27 cellular contexts compared by ENCODE assay signal in the genomic region with DNA sequence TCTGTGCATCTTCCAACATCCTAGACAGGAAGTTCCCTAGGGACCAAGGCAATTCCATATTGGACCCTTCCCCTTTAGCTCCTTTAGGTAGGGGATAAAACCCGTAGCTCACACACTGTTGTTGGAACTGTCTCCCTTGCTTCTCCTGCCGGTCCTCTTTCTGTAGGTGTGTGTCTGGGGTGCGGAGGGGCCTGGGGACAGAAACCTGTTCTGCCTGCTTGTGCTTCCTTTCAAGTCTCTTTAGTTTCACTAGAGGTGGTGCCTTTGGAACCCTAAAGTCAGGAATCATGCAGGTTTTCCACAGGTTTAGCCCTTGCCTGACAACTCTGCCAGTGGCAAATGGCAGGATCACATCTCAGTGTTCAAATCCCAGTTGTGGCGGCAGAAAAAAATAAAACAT.
DNase-seq lines count a peak whose midpoint lies in the region; ATAC-seq and TF ChIP-seq lines count a peak whose summit lies in the region.
"Had no signal": no experiment of that assay in that cellular context is flagged by ENCODE, and none has a peak within 500 bp of the region (broad histone marks: within the 10 kb centered on the region; RNA-seq: fewer than 3 reads in every experiment).

No MANE protein-coding gene starts in this region.

- no peak overlapping the region for H3K23ac ChIP-seq in mesenchymal stem cell (ENCODE audit: low read length in 2 of 2)

- no peak overlapping the region for H2BK12ac ChIP-seq in mesenchymal stem cell (ENCODE audit: low read length in 2 of 2)

- ATAC-seq in activated CD4-positive, alpha-beta T cell treated with anti-CD3 and anti-CD28 coated beads for 36 hours: no peak
- ATAC-seq in esophagus mucosa: peak; percentile 79
- ATAC-seq in GM18868 (IDR thresholded peaks at IDR 0.05; ENCODE audit: unreplicated experiment): no peak

- peaks cover 7% of the 10 kb centered on the region for H3K9me3 Mint-ChIP-seq in activated CD4-positive, alpha-beta T cell treated with anti-CD3 and anti-CD28 coated beads for 36 hours (ENCODE audit: low read depth)
- H3K9me3 Mint-ChIP-seq in activated CD4-positive, alpha-beta T cell treated with anti-CD3 and anti-CD28 coated beads, Interleukin-2, amount 10 ng/mL, durations not matched to agents 24 days and 14 days: peaks cover 14% of the 10 kb centered on the region
- H3K9me3 Mint-ChIP-seq: CD4-positive, alpha-beta T cell had no signal

- H3K4ac ChIP-seq in mesenchymal stem cell (ENCODE audit: low read depth in 1 of 2, low read length in 2 of 2): no peak overlapping the region

- H3K18ac ChIP-seq in mesenchymal stem cell (ENCODE audit: low read depth in 1 of 2, low read length in 2 of 2): no peak overlapping the region

- no peaks in the 10 kb centered on the region for H3K27me3 Mint-ChIP-seq in activated CD4-positive, alpha-beta T cell treated with anti-CD3 and anti-CD28 coated beads for 36 hours
- H3K27me3 Mint-ChIP-seq in activated CD4-positive, alpha-beta T cell treated with anti-CD3 and anti-CD28 coated beads, Interleukin-2, amount 10 ng/mL, durations not matched to agents 24 days and 14 days: no peaks in the 10 kb centered on the region
- H3K27me3 Mint-ChIP-seq: CD4-positive, alpha-beta T cell had no signal

- no peaks in the 10 kb centered on the region for H3K79me1 ChIP-seq in mesenchymal stem cell (replicated peaks; ENCODE audit: low read length, poor library complexity, severe bottlenecking)

- no peak for DNase-seq in activated CD4-positive, alpha-beta T cell treated with anti-CD3 and anti-CD28 coated beads for 36 hours
- DNase-seq in activated CD4-positive, alpha-beta T cell treated with anti-CD3 and anti-CD28 coated beads, Interleukin-2, amount 10 ng/mL, durations not matched to agents 24 days and 14 days: no peak
- DNase-seq in NCI-H69 (lab: John Stamatoyannopoulos, UW) (peak; percentile 40), smooth muscle cell (lab: John Stamatoyannopoulos, UW; ENCODE audit: unreplicated experiment) (no peak), mesenchymal stem cell (no peak), NCI-H146 treated with DMSO at 0.1 percent for 48 hours (lab: John Stamatoyannopoulos, UW; ENCODE audit: unreplicated experiment) (no peak)
- DNase-seq: ACHN; CD4-positive, alpha-beta T cell; COR-L47; DMS 273 treated with DMSO at 0.1 percent for 48 hours; DMS79 treated with DMSO at 0.1 percent for 48 hours; GM23248; HCEC 1CT; Kasumi-1; MG63; NCI-H1417; NCI-H187; NCI-H2227 treated with DMSO at 0.1 percent for 48 hours; NCI-H510A; NCI-H748 treated with DMSO at 0.1 percent for 48 hours; PC-9 had no signal

- no peak overlapping the region for H3K14ac ChIP-seq in mesenchymal stem cell (ENCODE audit: low read length in 2 of 2)

- WGBS in smooth muscle cell (ENCODE audit: low lambda C conversion rate): 82% methylated on average over 4 of the region's 4 CpGs
- 97% methylated on average over 3 of the region's 4 CpGs for WGBS in mesenchymal stem cell

- H2BK5ac ChIP-seq in mesenchymal stem cell (ENCODE audit: low read depth, low read length, poor library complexity, severe bottlenecking): no peak overlapping the region

- H3K4me1 Mint-ChIP-seq in activated CD4-positive, alpha-beta T cell treated with anti-CD3 and anti-CD28 coated beads for 36 hours: peaks cover 24% of the 10 kb centered on the region
- H3K4me1 Mint-ChIP-seq in activated CD4-positive, alpha-beta T cell treated with anti-CD3 and anti-CD28 coated beads, Interleukin-2, amount 10 ng/mL, durations not matched to agents 24 days and 14 days: peaks cover 22% of the 10 kb centered on the region

- H3K27ac Mint-ChIP-seq in activated CD4-positive, alpha-beta T cell treated with anti-CD3 and anti-CD28 coated beads for 36 hours: peak overlapping the region; percentile 21
- no peak overlapping the region for H3K27ac Mint-ChIP-seq in activated CD4-positive, alpha-beta T cell treated with anti-CD3 and anti-CD28 coated beads, Interleukin-2, amount 10 ng/mL, durations not matched to agents 24 days and 14 days
- H3K27ac Mint-ChIP-seq: CD4-positive, alpha-beta T cell had no signal

- no peak overlapping the region for H4K8ac ChIP-seq in mesenchymal stem cell (ENCODE audit: low read length)

- H2AK5ac ChIP-seq in mesenchymal stem cell (ENCODE audit: low read length, severe bottlenecking): no peak overlapping the region

- H3K9me3 ChIP-seq in smooth muscle cell (replicated peaks; ENCODE audit: low read depth) (no peaks in the 10 kb centered on the region), mesenchymal stem cell (ENCODE audit: control insufficient read depth, low read length) (peaks cover 3% of the 10 kb centered on the region)
- H3K9me3 ChIP-seq: MG63, SJSA1 had no signal

- no peak overlapping the region for H3K4me3 Mint-ChIP-seq in activated CD4-positive, alpha-beta T cell treated with anti-CD3 and anti-CD28 coated beads for 36 hours
- H3K4me3 Mint-ChIP-seq in activated CD4-positive, alpha-beta T cell treated with anti-CD3 and anti-CD28 coated beads, Interleukin-2, amount 10 ng/mL, durations not matched to agents 24 days and 14 days: no peak overlapping the region
- H3K4me3 Mint-ChIP-seq: CD4-positive, alpha-beta T cell had no signal

- no peaks in the 10 kb centered on the region for H4K20me1 ChIP-seq in smooth muscle cell (ENCODE audit: low read depth)
- H4K20me1 ChIP-seq: BLaER1 had no signal

- no peak overlapping the region for H2BK15ac ChIP-seq in mesenchymal stem cell (ENCODE audit: low read depth, poor library complexity, severe bottlenecking)

- H3F3A ChIP-seq in smooth muscle cell (ENCODE audit: low read depth): no peaks in the 10 kb centered on the region

- TF ChIP-seq CTCF in smooth muscle cell (IDR thresholded peaks at IDR 0.05; ENCODE audit: borderline replicate concordance, insufficient read depth, poor library complexity, severe bottlenecking): no peak

- H2AFZ ChIP-seq in smooth muscle cell (ENCODE audit: low read depth) (no peak overlapping the region), mesenchymal stem cell (ENCODE audit: low read depth, low read length) (no peak overlapping the region)
- H2AFZ ChIP-seq: GM23248, PC-9 had no signal

- H3K9ac ChIP-seq in smooth muscle cell (ENCODE audit: low read depth) (no peak overlapping the region), mesenchymal stem cell (ENCODE audit: low read length) (no peak overlapping the region)
- H3K9ac ChIP-seq: BLaER1, GM23248 had no signal

- H3K27me3 ChIP-seq in smooth muscle cell (ENCODE audit: low read depth) (no peaks in the 10 kb centered on the region), mesenchymal stem cell (ENCODE audit: control insufficient read depth in 1 of 2, insufficient read depth in 1 of 2, low read length in 2 of 2) (peaks cover 0 to 40% of the 10 kb centered on the region in 2 experiments)
- H3K27me3 ChIP-seq: BLaER1, MG63, SJSA1 had no signal

- H3K36me3 Mint-ChIP-seq in activated CD4-positive, alpha-beta T cell treated with anti-CD3 and anti-CD28 coated beads for 36 hours (ENCODE audit: low read depth): peaks cover 3% of the 10 kb centered on the region
- peaks cover 2% of the 10 kb centered on the region for H3K36me3 Mint-ChIP-seq in activated CD4-positive, alpha-beta T cell treated with anti-CD3 and anti-CD28 coated beads, Interleukin-2, amount 10 ng/mL, durations not matched to agents 24 days and 14 days (ENCODE audit: low read depth)

- H2BK120ac ChIP-seq in mesenchymal stem cell (ENCODE audit: low read depth, low read length): no peak overlapping the region

- POLR2A ChIA-PET in activated CD4-positive, alpha-beta T cell treated with anti-CD3 and anti-CD28 coated beads for 36 hours (lab: Charles Lee): no interaction called here

- H3K4me3 ChIP-seq in smooth muscle cell (no peak overlapping the region), mesenchymal stem cell (ENCODE audit: insufficient read depth in 1 of 2, low read depth in 1 of 2, low read length in 2 of 2) (no peak overlapping the region)
- H3K4me3 ChIP-seq: BLaER1, GM12878, GM23248, MG63, PC-9, SJSA1 had no signal

- H3K27ac ChIP-seq in smooth muscle cell (ENCODE audit: low read depth) (peak overlapping the region; percentile 4), mesenchymal stem cell (ENCODE audit: low read length, poor library complexity, severe bottlenecking) (no peak overlapping the region)
- H3K27ac ChIP-seq: 22Rv1, BLaER1, GM23248, PC-9, SJSA1 had no signal

- no peaks in the 10 kb centered on the region for H3K36me3 ChIP-seq in smooth muscle cell (ENCODE audit: low read depth)
- H3K36me3 ChIP-seq in mesenchymal stem cell (ENCODE audit: control insufficient read depth in 1 of 2, insufficient read depth in 2 of 2, low read depth in 1 of 2, low read length in 2 of 2): no peaks in the 10 kb centered on the region
- H3K36me3 ChIP-seq: BLaER1, MG63, SJSA1 had no signal

- H4K91ac ChIP-seq in mesenchymal stem cell (ENCODE audit: low read length): no peak overlapping the region

- CTCF ChIA-PET in activated CD4-positive, alpha-beta T cell treated with anti-CD3 and anti-CD28 coated beads for 36 hours (lab: Charles Lee): interaction anchor here (1.1 kb wide), 1 partner anchor 98 kb away, joined by 4 read pairs; no protein-coding TSS in a partner anchor

- no peaks in the 10 kb centered on the region for H3K79me2 ChIP-seq in smooth muscle cell (ENCODE audit: low read depth)

- intact Hi-C loops in activated CD4-positive, alpha-beta T cell treated with anti-CD3 and anti-CD28 coated beads for 36 hours (cut with DNase I, micrococcal nuclease): no loop called here
- intact Hi-C loops in activated CD4-positive, alpha-beta T cell treated with anti-CD3 and anti-CD28 coated beads, Interleukin-2, amount 10 ng/mL, durations not matched to agents 24 days and 14 days (cut with micrococcal nuclease): no loop called here

- H3K4me2 ChIP-seq in smooth muscle cell (peak overlapping the region; percentile 15), mesenchymal stem cell (ENCODE audit: low read length, poor library complexity, severe bottlenecking) (no peak overlapping the region)
- H3K4me2 ChIP-seq: BLaER1, PC-9 had no signal

- H3K4me1 ChIP-seq in smooth muscle cell (ENCODE audit: low read depth): no peaks in the 10 kb centered on the region
- H3K4me1 ChIP-seq in mesenchymal stem cell (ENCODE audit: control insufficient read depth, insufficient read depth, low read depth, low read length): no peaks in the 10 kb centered on the region
- H3K4me1 ChIP-seq: SJSA1 had no signal
